Comparison of ENCODE assay signal across 8 cellular contexts in the genomic region with DNA sequence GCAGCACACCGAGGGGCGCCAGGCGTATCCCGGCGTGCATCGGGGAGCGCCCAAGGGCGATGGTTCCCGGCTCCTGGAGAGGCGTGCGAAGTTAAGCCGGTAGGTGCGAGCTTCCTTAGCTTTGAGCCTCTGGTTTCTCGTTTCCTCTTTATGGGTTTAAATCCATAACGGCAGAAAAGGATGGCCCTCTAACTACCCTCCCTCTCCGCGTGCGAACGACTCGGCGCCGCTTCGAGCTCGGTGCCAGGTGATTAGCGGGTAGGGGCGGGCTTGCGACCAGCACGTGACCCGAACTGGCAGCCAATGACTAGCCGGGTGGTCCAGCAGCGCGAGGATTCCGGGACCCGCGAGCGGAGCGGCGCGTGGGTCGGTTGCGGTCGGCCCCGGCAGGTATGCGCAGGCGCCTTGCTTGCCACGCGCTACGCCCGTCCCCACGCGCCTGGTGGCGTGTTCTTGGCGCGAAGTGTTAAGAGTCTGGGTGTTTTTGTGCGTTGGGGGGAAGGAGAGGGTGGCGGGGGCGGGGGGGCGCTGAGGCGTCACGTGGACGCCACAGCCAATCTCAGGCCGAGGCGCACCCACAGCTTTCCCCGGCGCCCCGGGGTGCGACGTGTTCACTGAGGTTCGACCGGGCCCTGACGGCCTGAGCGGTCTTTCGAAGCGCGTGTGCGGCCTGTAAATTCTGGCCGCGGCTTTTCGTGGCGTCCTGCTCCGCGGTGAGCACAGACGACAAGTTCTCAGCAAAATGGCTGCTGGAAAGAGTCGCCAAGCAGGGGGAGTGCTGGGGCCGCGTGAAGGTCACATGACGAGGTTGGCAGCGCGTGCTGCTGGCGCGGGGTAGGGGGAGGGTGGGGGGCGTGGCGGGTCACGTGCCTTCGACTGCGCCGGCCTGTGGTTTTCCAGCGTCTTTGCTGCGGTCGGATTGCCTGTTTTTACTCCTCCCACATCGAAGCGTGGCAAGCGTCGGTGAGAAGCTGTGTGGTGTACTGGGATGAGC. TPM values are rescaled to one million over a fixed set of nuclear protein-coding genes. Genes with fewer than 3 reads are reported as not detected.
DNase-seq lines count a peak whose midpoint lies in the region; ATAC-seq and TF ChIP-seq lines count a peak whose summit lies in the region.

No MANE protein-coding gene starts in this region.

- ATAC-seq in GM18511 (IDR thresholded peaks at IDR 0.05; ENCODE audit: unreplicated experiment) (peak; percentile 55), HG02884 (IDR thresholded peaks at IDR 0.05; ENCODE audit: unreplicated experiment) (no peak)

- H3K36me3 Mint-ChIP-seq in T-helper 2 cell treated with Interferon-gamma antibody and Interleukin-4, amounts not matched to agents 5 μg/mL and 100 μg/mL, for 36 hours (ENCODE audit: low read depth) = no peaks in the 10 kb centered on the region

- TF ChIP-seq CTCF in left ventricle myocardium inferior (IDR thresholded peaks at IDR 0.05; ENCODE audit: borderline replicate concordance) (no peak), tibial artery (IDR thresholded peaks at IDR 0.05) (no peak)

- H3K27me3 ChIP-seq in left ventricle myocardium inferior (ENCODE audit: low read depth) = no peaks in the 10 kb centered on the region
- no peaks in the 10 kb centered on the region for H3K27me3 ChIP-seq in tibial artery

- peaks cover 17% of the 10 kb centered on the region for H3K27me3 Mint-ChIP-seq in T-helper 2 cell treated with Interferon-gamma antibody and Interleukin-4, amounts not matched to agents 5 μg/mL and 100 μg/mL, for 36 hours (ENCODE audit: low read depth)

- intact Hi-C loops in left ventricle myocardium inferior (cut with micrococcal nuclease) = no loop called here
- intact Hi-C loops in posterior cingulate gyrus (cut with DNase I) = loop anchor here (2.0 to 5.0 kb wide), 3 partner anchors 39 to 151 kb away; a partner anchor contains a TSS
- intact Hi-C loops in tibial artery (cut with DNase I; ENCODE audit: low total_unique reads) = loop anchor here (5.0 kb wide), 1 partner anchor 41 kb away; a partner anchor contains a TSS

- peaks cover 8% of the 10 kb centered on the region for H3K9me3 Mint-ChIP-seq in T-helper 2 cell treated with Interferon-gamma antibody and Interleukin-4, amounts not matched to agents 5 μg/mL and 100 μg/mL, for 36 hours

- H3K4me1 Mint-ChIP-seq in T-helper 2 cell treated with Interferon-gamma antibody and Interleukin-4, amounts not matched to agents 5 μg/mL and 100 μg/mL, for 36 hours (ENCODE audit: low read depth) = peaks cover 5% of the 10 kb centered on the region

- DNase-seq in NCI-H1417 (lab: John Stamatoyannopoulos, UW) = peak; percentile 75 to 93 (median 92)
- peak; percentile 78 for DNase-seq in T-helper 2 cell treated with Interferon-gamma antibody and Interleukin-4, amounts not matched to agents 5 μg/mL and 100 μg/mL, for 36 hours (ENCODE audit: low spot score)
- DNase-seq in amygdala (lab: John Stamatoyannopoulos, UW) = peak in 55 of 56 donors; percentile 36 to 96 (median 84)
- DNase-seq in left ventricle myocardium inferior = peak; percentile 73
- peak; percentile 79 to 97 (median 86) for DNase-seq in posterior cingulate gyrus
- DNase-seq in tibial artery = peak; percentile 62 to 87

- peaks cover 16% of the 10 kb centered on the region for H3K4me1 ChIP-seq in left ventricle myocardium inferior
- peaks cover 0 to 6% (median 2%) of the 10 kb centered on the region in 4 donors for H3K4me1 ChIP-seq in tibial artery

- H3K27ac Mint-ChIP-seq in T-helper 2 cell treated with Interferon-gamma antibody and Interleukin-4, amounts not matched to agents 5 μg/mL and 100 μg/mL, for 36 hours = peak overlapping the region; percentile 63

- peak overlapping the region; percentile 75 for H3K4me3 Mint-ChIP-seq in T-helper 2 cell treated with Interferon-gamma antibody and Interleukin-4, amounts not matched to agents 5 μg/mL and 100 μg/mL, for 36 hours

- H3K27ac ChIP-seq in left ventricle myocardium inferior (replicated peaks) (peak overlapping the region; percentile 71), tibial artery (peak overlapping the region; percentile 78 to 81)

- peaks cover 19% of the 10 kb centered on the region for H3K9me3 ChIP-seq in left ventricle myocardium inferior (replicated peaks)
- H3K9me3 ChIP-seq in tibial artery = no peaks in the 10 kb centered on the region

- H3K4me3 ChIP-seq in left ventricle myocardium inferior (peak overlapping the region; percentile 76), tibial artery (peak overlapping the region; percentile 61 to 76)

- H3K36me3 ChIP-seq in left ventricle myocardium inferior (no peaks in the 10 kb centered on the region), tibial artery (no peaks in the 10 kb centered on the region)

RNA-seq across cellular contexts. Expression of a gene that starts 38.7 kb away (rescaled TPM):
- 29.6 TPM for total RNA-seq in left ventricle myocardium inferior
